In the genomic region with DNA sequence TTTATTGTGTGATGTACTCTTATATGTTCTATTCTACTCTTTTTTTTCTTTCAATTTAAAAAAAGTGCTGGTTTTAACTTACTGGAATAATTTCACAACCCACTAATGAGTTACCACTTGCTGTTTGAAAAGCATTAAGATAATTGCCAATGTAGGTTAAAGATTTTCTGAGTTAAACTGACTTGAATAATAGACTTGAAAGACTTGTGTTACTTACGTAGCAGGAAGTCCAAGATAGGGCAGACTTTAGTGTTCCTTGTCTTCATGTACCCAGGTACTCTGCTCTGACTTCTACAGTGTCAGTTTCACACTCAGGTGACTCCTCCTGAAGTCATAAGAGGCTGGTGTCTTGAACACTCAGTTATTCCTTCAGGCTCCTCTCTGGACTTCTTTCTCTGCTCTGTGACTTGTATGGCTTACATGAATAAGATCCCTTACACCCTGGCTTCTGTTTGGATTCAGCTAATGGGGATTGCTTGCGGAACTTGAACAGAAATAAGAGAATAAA, we compare ENCODE assay signal across 27 cellular contexts.
"Had no signal": no experiment of that assay in that cellular context is flagged by ENCODE, and none has a peak within 500 bp of the region (broad histone marks: within the 10 kb centered on the region; RNA-seq: fewer than 3 reads in every experiment).

No MANE protein-coding gene starts in this region.

- H3K4me3 ChIP-seq: adrenal gland, breast epithelium, lung, suprapubic skin, transverse colon, vagina had no signal

- H3K27ac Mint-ChIP-seq: activated CD4-positive, alpha-beta T cell treated with anti-CD3 and anti-CD28 coated beads, Interleukin-2, amount 10 ng/mL, durations not matched to agents 7 days and 5 days; nephron progenitor cell; stimulated activated naive CD8-positive, alpha-beta T cell treated with anti-CD3 and anti-CD28 coated beads, Interleukin-15, Interleukin-2, amounts not matched to agents 100 ng/mL and 50 ng/mL, for 24 hours; T-helper 2 cell treated with Interferon-gamma antibody and Interleukin-4, amounts not matched to agents 5 μg/mL and 100 μg/mL, for 36 hours; WTC11 had no signal

- H3K4me2 ChIP-seq: SK-N-SH had no signal

- H3K4me3 Mint-ChIP-seq: activated CD4-positive, alpha-beta T cell treated with anti-CD3 and anti-CD28 coated beads, Interleukin-2, amount 10 ng/mL, durations not matched to agents 7 days and 5 days; nephron progenitor cell; stimulated activated naive CD8-positive, alpha-beta T cell treated with anti-CD3 and anti-CD28 coated beads, Interleukin-15, Interleukin-2, amounts not matched to agents 100 ng/mL and 50 ng/mL, for 24 hours; T-helper 2 cell treated with Interferon-gamma antibody and Interleukin-4, amounts not matched to agents 5 μg/mL and 100 μg/mL, for 36 hours; WTC11 had no signal

- H3K27me3 ChIP-seq: adrenal gland, breast epithelium, suprapubic skin, transverse colon, vagina had no signal

- H3K36me3 Mint-ChIP-seq: WTC11 had no signal

- ATAC-seq: left lobe of liver, WTC11 had no signal

- H3K4me1 ChIP-seq: adrenal gland, breast epithelium, transverse colon had no signal

- DNase-seq: activated CD4-positive, alpha-beta T cell treated with anti-CD3 and anti-CD28 coated beads, Interleukin-2, amount 10 ng/mL, durations not matched to agents 7 days and 5 days; activated CD8-positive, alpha-beta memory T cell treated with anti-CD3 and anti-CD28 coated beads for 24 hours; activated CD8-positive, alpha-beta memory T cell treated with anti-CD3 and anti-CD28 coated beads, Interleukin-2, amount 50 U/mL, for 48 hours; activated naive CD4-positive, alpha-beta T cell; adrenal gland; cerebellar nuclear complex; cortex of kidney; midbrain; nephron progenitor cell; occipital lobe; SK-N-SH; stimulated activated CD4-positive, alpha-beta T cell treated with anti-CD3 and anti-CD28 coated beads, Interleukin-12 subunit alpha, Interleukin-12 subunit beta, amount 100 ng/mL, for 4 hours; stimulated activated CD4-positive, alpha-beta T cell treated with anti-CD3 and anti-CD28 coated beads, Interleukin-1b, Interleukin-23, amount 100 ng/mL, for 48 hours; stimulated activated CD8-positive, alpha-beta memory T cell treated with anti-CD3 and anti-CD28 coated beads, Interleukin-4, amount 100 ng/mL, for 48 hours; transverse colon had no signal

- H3K36me3 ChIP-seq: adrenal gland, breast epithelium, suprapubic skin, transverse colon, vagina had no signal

- H3K9ac ChIP-seq: SK-N-SH had no signal

- H3K27me3 Mint-ChIP-seq: stimulated activated naive CD8-positive, alpha-beta T cell treated with anti-CD3 and anti-CD28 coated beads, Interleukin-15, Interleukin-2, amounts not matched to agents 100 ng/mL and 50 ng/mL, for 24 hours had no signal

- H3K9me3 Mint-ChIP-seq: activated CD4-positive, alpha-beta T cell treated with anti-CD3 and anti-CD28 coated beads, Interleukin-2, amount 10 ng/mL, durations not matched to agents 7 days and 5 days; nephron progenitor cell; stimulated activated naive CD8-positive, alpha-beta T cell treated with anti-CD3 and anti-CD28 coated beads, Interleukin-15, Interleukin-2, amounts not matched to agents 100 ng/mL and 50 ng/mL, for 24 hours; T-helper 2 cell treated with Interferon-gamma antibody and Interleukin-4, amounts not matched to agents 5 μg/mL and 100 μg/mL, for 36 hours had no signal

- H3K4me1 Mint-ChIP-seq: activated CD4-positive, alpha-beta T cell treated with anti-CD3 and anti-CD28 coated beads, Interleukin-2, amount 10 ng/mL, durations not matched to agents 7 days and 5 days had no signal

- H3K27ac ChIP-seq: adrenal gland, breast epithelium, suprapubic skin, transverse colon, vagina had no signal

- H3K9me3 ChIP-seq: adrenal gland, breast epithelium, SK-N-SH, suprapubic skin, transverse colon, vagina had no signal

- FAIRE-seq: astrocyte, endometrium, islet of Langerhans, TTC549 had no signal
